In the genomic region with DNA sequence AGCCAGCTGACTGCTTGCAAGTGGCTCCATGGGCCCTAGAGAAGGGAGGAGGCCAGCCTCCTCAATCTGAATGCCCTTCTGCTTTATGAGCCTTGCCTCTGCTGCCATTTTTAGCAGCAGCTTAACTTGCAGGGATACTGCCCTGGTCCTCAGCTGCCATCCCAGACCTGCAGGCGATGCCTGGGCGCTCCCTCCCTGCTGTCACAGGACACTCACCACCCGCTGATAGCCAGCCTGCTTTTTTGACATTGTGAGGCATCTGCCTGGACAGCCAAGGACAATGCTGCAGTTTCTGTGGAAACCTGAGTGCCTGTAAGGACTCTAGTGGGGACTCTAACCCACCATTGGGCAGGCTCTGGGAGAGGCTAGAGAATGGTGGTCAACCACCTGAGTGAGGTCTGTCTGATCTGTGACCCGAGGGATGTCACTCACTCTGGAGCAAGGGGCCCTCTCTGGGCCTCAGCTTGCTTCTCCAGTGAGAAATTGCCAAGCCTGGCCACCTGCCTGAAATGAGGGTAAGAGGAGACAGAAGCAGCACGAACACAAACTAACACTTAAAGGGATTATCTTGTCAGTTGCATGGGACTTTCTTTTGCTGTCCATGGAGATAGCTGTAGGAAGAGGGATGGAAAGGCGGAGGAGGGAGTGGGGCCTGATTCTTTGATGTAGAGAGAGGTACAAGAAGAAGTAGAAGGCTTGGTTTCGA, we compare ENCODE assay signal across 27 cellular contexts.
"Had no signal": no experiment of that assay in that cellular context is flagged by ENCODE, and none has a peak within 500 bp of the region (broad histone marks: within the 10 kb centered on the region; RNA-seq: fewer than 3 reads in every experiment).

No MANE protein-coding gene starts in this region.

- H3K36me3 Mint-ChIP-seq: activated naive CD4-positive, alpha-beta T cell treated with anti-CD3 and anti-CD28 coated beads, Interleukin-2, amount 50 U/mL, for 24 hours; activated naive CD8-positive, alpha-beta T cell treated with anti-CD3 and anti-CD28 coated beads for 36 hours had no signal

- H3K27me3 Mint-ChIP-seq: activated CD4-positive, alpha-beta memory T cell treated with anti-CD3 and anti-CD28 coated beads, Interleukin-2, amount 10 ng/mL, durations not matched to agents 7 days and 5 days; activated CD4-positive, alpha-beta T cell treated with anti-CD3 and anti-CD28 coated beads, Interleukin-2, amount 10 ng/mL, durations not matched to agents 7 days and 5 days had no signal

- H3K9me3 Mint-ChIP-seq: activated CD4-positive, alpha-beta memory T cell treated with anti-CD3 and anti-CD28 coated beads, Interleukin-2, amount 10 ng/mL, durations not matched to agents 7 days and 5 days; activated CD4-positive, alpha-beta T cell treated with anti-CD3 and anti-CD28 coated beads, Interleukin-2, amount 10 ng/mL, durations not matched to agents 7 days and 5 days; activated naive CD4-positive, alpha-beta T cell treated with anti-CD3 and anti-CD28 coated beads, Interleukin-2, amount 50 U/mL, for 24 hours; activated naive CD8-positive, alpha-beta T cell treated with anti-CD3 and anti-CD28 coated beads for 36 hours; activated naive CD8-positive, alpha-beta T cell treated with anti-CD3 and anti-CD28 coated beads, Interleukin-2, amount 50 U/mL, for 24 hours; activated T-helper 2 cell treated with anti-CD3 and anti-CD28 coated beads, Interferon-gamma antibody, Interleukin-2, Interleukin-4, amounts not matched to agents 10 μg/mL and 5 μg/mL and 100 μg/mL, durations not matched to agents 14 hours and 24 hours and 36 hours; effector memory CD8-positive, alpha-beta T cell had no signal

- H3K4me1 Mint-ChIP-seq: activated CD4-positive, alpha-beta memory T cell treated with anti-CD3 and anti-CD28 coated beads, Interleukin-2, amount 10 ng/mL, durations not matched to agents 7 days and 5 days; activated CD4-positive, alpha-beta T cell treated with anti-CD3 and anti-CD28 coated beads for 36 hours; activated CD4-positive, alpha-beta T cell treated with anti-CD3 and anti-CD28 coated beads, Interleukin-2, amount 10 ng/mL, durations not matched to agents 7 days and 5 days; activated naive CD4-positive, alpha-beta T cell treated with anti-CD3 and anti-CD28 coated beads, Interleukin-2, amount 50 U/mL, for 24 hours; activated naive CD8-positive, alpha-beta T cell treated with anti-CD3 and anti-CD28 coated beads for 36 hours; activated naive CD8-positive, alpha-beta T cell treated with anti-CD3 and anti-CD28 coated beads, Interleukin-2, amount 50 U/mL, for 24 hours had no signal

- H3K27ac Mint-ChIP-seq: activated CD4-positive, alpha-beta memory T cell treated with anti-CD3 and anti-CD28 coated beads, Interleukin-2, amount 10 ng/mL, durations not matched to agents 7 days and 5 days; activated CD4-positive, alpha-beta T cell treated with anti-CD3 and anti-CD28 coated beads for 36 hours; activated CD4-positive, alpha-beta T cell treated with anti-CD3 and anti-CD28 coated beads, Interleukin-2, amount 10 ng/mL, durations not matched to agents 7 days and 5 days; activated naive CD4-positive, alpha-beta T cell treated with anti-CD3 and anti-CD28 coated beads for 36 hours; activated naive CD4-positive, alpha-beta T cell treated with anti-CD3 and anti-CD28 coated beads, Interleukin-2, amount 50 U/mL, for 24 hours; activated naive CD8-positive, alpha-beta T cell treated with anti-CD3 and anti-CD28 coated beads for 36 hours; activated naive CD8-positive, alpha-beta T cell treated with anti-CD3 and anti-CD28 coated beads, Interleukin-2, amount 50 U/mL, for 24 hours; activated T-helper 1 cell treated with anti-CD3 and anti-CD28 coated beads, Interleukin-12 subunit alpha, Interleukin-12 subunit beta, Interleukin-2, Interleukin-4 antibody, amounts not matched to agents 30 ng/mL and 10 ng/mL and 1 ng/mL, durations not matched to agents 14 hours and 24 hours and 36 hours; activated T-helper 2 cell treated with anti-CD3 and anti-CD28 coated beads, Interferon-gamma antibody, Interleukin-2, Interleukin-4, amounts not matched to agents 10 μg/mL and 5 μg/mL and 100 μg/mL, durations not matched to agents 14 hours and 24 hours and 36 hours; effector memory CD8-positive, alpha-beta T cell had no signal

- DNase-seq: activated CD4-positive, alpha-beta memory T cell treated with anti-CD3 and anti-CD28 coated beads, Interleukin-2, amount 10 ng/mL, durations not matched to agents 7 days and 5 days; activated CD4-positive, alpha-beta T cell treated with anti-CD3 and anti-CD28 coated beads for 36 hours; activated CD4-positive, alpha-beta T cell treated with anti-CD3 and anti-CD28 coated beads, Interleukin-2, amount 10 ng/mL, durations not matched to agents 7 days and 5 days; activated CD4-positive, alpha-beta T cell treated with anti-CD3 and anti-CD28 coated beads, Interleukin-2, amount 50 U/mL, for 4 hours; activated CD4-positive, CD25-positive, alpha-beta regulatory T cell; activated CD4-positive, CD25-positive, alpha-beta regulatory T cell treated with anti-CD3 and anti-CD28 coated beads, Interleukin-2, amount 50 U/mL, for 72 hours; activated effector memory CD4-positive, alpha-beta T cell treated with anti-CD3 and anti-CD28 coated beads, Interleukin-2, amount 50 U/mL, for 16 hours; activated naive CD4-positive, alpha-beta T cell treated with anti-CD3 and anti-CD28 coated beads for 36 hours; activated naive CD8-positive, alpha-beta T cell treated with anti-CD3 and anti-CD28 coated beads for 36 hours; activated naive CD8-positive, alpha-beta T cell treated with anti-CD3 and anti-CD28 coated beads, Interleukin-2, amount 50 U/mL, for 24 hours; activated T-cell treated with anti-CD3 and anti-CD28 coated beads, Interleukin-2, amount 50 U/mL, for 1 hour; activated T-cell treated with anti-CD3 and anti-CD28 coated beads, Interleukin-2, amount 50 U/mL, for 48 hours; adrenal gland; amygdala; aorta; body of pancreas; caudate nucleus; cortex of kidney; effector CD4-positive, alpha-beta T cell; effector memory CD8-positive, alpha-beta T cell; erythroblast; foreskin keratinocyte; gastrocnemius medialis; T-helper 2 cell had no signal

- H3K4me3 Mint-ChIP-seq: activated CD4-positive, alpha-beta memory T cell treated with anti-CD3 and anti-CD28 coated beads, Interleukin-2, amount 10 ng/mL, durations not matched to agents 7 days and 5 days; activated CD4-positive, alpha-beta T cell treated with anti-CD3 and anti-CD28 coated beads for 36 hours; activated CD4-positive, alpha-beta T cell treated with anti-CD3 and anti-CD28 coated beads, Interleukin-2, amount 10 ng/mL, durations not matched to agents 7 days and 5 days; activated naive CD4-positive, alpha-beta T cell treated with anti-CD3 and anti-CD28 coated beads for 36 hours; activated naive CD4-positive, alpha-beta T cell treated with anti-CD3 and anti-CD28 coated beads, Interleukin-2, amount 50 U/mL, for 24 hours; activated naive CD8-positive, alpha-beta T cell treated with anti-CD3 and anti-CD28 coated beads for 36 hours; activated naive CD8-positive, alpha-beta T cell treated with anti-CD3 and anti-CD28 coated beads, Interleukin-2, amount 50 U/mL, for 24 hours; activated T-helper 1 cell treated with anti-CD3 and anti-CD28 coated beads, Interleukin-12 subunit alpha, Interleukin-12 subunit beta, Interleukin-2, Interleukin-4 antibody, amounts not matched to agents 30 ng/mL and 10 ng/mL and 1 ng/mL, durations not matched to agents 14 hours and 24 hours and 36 hours; effector memory CD8-positive, alpha-beta T cell had no signal

- ATAC-seq: activated CD4-positive, alpha-beta T cell treated with anti-CD3 and anti-CD28 coated beads for 36 hours; activated naive CD8-positive, alpha-beta T cell treated with anti-CD3 and anti-CD28 coated beads, Interleukin-2, amount 50 U/mL, for 24 hours; body of pancreas; effector memory CD8-positive, alpha-beta T cell; foreskin keratinocyte; gastrocnemius medialis had no signal
